In the genomic region with DNA sequence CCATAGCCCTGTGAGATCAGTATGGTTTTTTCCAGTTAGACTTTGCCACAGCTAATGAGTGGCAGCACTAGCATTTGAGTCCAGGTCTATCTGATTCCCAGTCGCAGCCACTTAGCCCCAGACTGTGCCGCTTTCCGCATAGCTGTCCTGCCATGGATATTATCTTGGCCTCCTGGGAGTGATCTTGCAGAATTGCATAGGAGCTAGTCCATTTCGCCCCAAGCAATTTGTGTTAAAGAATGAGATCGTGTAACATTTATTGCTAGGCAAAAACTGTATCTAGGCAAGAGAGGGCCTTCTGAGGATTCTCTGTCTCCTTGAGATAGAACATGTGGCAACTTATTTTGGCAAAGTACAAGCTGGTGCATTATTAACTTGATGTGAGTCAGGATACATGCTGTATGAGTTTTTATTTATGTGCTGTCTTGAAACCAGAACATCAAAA, we compare ENCODE assay signal across 1 cellular context.
TF ChIP-seq lines count a peak whose summit lies in the region.

No MANE protein-coding gene starts in this region.

TF ChIP-seq in K562, 482 proteins besides CTCF, POLR2A, EP300 and RAD21 (continued from another document):
- TF ChIP-seq, protein P1, sequence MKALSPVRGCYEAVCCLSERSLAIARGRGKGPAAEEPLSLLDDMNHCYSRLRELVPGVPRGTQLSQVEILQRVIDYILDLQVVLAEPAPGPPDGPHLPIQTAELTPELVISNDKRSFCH (CRISPR knock-in tag; IDR thresholded peaks at IDR 0.05) = no peak
- TF ChIP-seq, protein P1 (tag; IDR thresholded peaks at IDR 0.05) = no peak
- TF ChIP-seq ZNF354B (CRISPR knock-in tag; IDR thresholded peaks at IDR 0.05) (peak; percentile 17; the same call in 1 of the 2 replicates), NR2F6 (CRISPR knock-in tag; IDR thresholded peaks at IDR 0.05) (no peak), ZNF445 (CRISPR knock-in tag; IDR thresholded peaks at IDR 0.05; ENCODE audit: low read depth) (no peak), NFE2 (IDR thresholded peaks at IDR 0.05; ENCODE audit: low read depth) (peak; percentile 60), ZEB2 (IDR thresholded peaks at IDR 0.05) (no peak), MAFK (IDR thresholded peaks at IDR 0.05; ENCODE audit: low read length) (peak; percentile 24; the same call in 1 of the 2 replicates), RFX1 (IDR thresholded peaks at IDR 0.05) (peak; percentile 14; the same call in 1 of the 2 replicates), DPF2 (IDR thresholded peaks at IDR 0.05) (peak; percentile 23; the same call in 1 of the 2 replicates)
- TF ChIP-seq, protein P2, sequence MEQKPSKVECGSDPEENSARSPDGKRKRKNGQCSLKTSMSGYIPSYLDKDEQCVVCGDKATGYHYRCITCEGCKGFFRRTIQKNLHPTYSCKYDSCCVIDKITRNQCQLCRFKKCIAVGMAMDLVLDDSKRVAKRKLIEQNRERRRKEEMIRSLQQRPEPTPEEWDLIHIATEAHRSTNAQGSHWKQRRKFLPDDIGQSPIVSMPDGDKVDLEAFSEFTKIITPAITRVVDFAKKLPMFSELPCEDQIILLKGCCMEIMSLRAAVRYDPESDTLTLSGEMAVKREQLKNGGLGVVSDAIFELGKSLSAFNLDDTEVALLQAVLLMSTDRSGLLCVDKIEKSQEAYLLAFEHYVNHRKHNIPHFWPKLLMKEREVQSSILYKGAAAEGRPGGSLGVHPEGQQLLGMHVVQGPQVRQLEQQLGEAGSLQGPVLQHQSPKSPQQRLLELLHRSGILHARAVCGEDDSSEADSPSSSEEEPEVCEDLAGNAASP (IDR thresholded peaks at IDR 0.05) = no peak
- TF ChIP-seq, protein P3, sequence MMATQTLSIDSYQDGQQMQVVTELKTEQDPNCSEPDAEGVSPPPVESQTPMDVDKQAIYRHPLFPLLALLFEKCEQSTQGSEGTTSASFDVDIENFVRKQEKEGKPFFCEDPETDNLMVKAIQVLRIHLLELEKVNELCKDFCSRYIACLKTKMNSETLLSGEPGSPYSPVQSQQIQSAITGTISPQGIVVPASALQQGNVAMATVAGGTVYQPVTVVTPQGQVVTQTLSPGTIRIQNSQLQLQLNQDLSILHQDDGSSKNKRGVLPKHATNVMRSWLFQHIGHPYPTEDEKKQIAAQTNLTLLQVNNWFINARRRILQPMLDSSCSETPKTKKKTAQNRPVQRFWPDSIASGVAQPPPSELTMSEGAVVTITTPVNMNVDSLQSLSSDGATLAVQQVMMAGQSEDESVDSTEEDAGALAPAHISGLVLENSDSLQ (IDR thresholded peaks at IDR 0.05) = peak; percentile 35; the same call in 1 of the 2 replicates
